ENCODE assay signal across 2 cellular contexts in the genomic region with DNA sequence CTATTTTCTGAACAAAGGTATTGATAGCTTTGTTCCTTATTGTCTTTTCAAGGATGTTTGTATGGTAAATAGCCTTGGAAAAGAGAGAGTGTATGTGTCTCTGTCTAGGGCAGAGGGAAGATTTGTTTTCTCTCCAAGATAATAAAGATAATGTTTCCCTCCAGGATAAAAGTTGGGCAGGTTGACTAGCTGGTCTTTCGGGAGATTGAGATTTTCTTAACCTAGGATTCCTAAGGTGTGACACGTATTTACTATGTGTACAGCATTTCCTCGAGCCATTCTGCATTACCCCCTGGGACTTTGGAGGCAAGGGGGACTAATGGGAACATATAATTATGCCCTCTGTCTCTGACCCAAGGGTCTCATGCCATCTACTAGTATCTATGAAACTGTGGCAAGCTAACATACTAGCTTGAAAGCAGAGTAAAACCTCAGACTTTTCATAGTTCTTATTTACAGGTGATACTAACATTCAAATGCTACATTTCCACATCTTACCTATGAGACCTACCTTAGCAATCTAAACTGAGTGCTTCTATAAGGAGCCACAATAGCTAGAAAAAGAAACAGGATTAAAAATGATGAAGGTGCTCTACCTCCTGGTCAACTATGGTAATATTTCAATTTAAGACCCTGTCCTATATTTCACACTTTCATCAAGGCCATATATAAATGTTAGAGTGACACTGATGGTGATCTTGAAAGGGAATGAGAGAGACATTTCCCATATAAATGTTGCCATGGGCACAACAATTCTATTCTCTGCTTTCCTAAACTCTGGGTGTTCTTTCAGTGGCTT.
TF ChIP-seq lines count a peak whose summit lies in the region.

No MANE protein-coding gene starts in this region.

TF ChIP-seq in HEK293, 187 proteins besides CTCF, POLR2A, EP300 and RAD21:
- TF ChIP-seq BCL11B (tag by site-specific recombination; IDR thresholded peaks at IDR 0.05; ENCODE audit: low read depth) (no peak), REPIN1 (tag by site-specific recombination; IDR thresholded peaks at IDR 0.05; ENCODE audit: low read depth) (no peak), PRDM1 (tag by site-specific recombination; IDR thresholded peaks at IDR 0.05) (no peak), ZNF335 (tag by site-specific recombination; conservative IDR thresholded peaks at IDR 0.05) (0 out of 2 replicates have a peak, but pooled peaks have one; percentile 11)
TF ChIP-seq in HEK293: peak in this region for 1.

TF ChIP-seq in GM12878, 131 proteins besides CTCF, POLR2A, EP300 and RAD21:
- TF ChIP-seq SPI1 (IDR thresholded peaks at IDR 0.05; ENCODE audit: borderline replicate concordance, insufficient read depth, low read depth, low read length) (no peak), RELA (IDR thresholded peaks at IDR 0.05; ENCODE audit: borderline replicate concordance, partially characterized antibody) (no peak), POLR2AphosphoS2 (IDR thresholded peaks at IDR 0.05; ENCODE audit: low read depth, low read length) (no peak), ASH2L (IDR thresholded peaks at IDR 0.05; ENCODE audit: borderline replicate concordance, low read depth) (no peak), ZZZ3 (IDR thresholded peaks at IDR 0.05; ENCODE audit: control insufficient read depth, insufficient read length, low read depth) (no peak), MXI1 (IDR thresholded peaks at IDR 0.05; ENCODE audit: low read depth, low read length) (no peak), RBBP5 (conservative IDR thresholded peaks at IDR 0.05) (no peak), IKZF1 (conservative IDR thresholded peaks at IDR 0.05) (no peak), EZH2 (IDR thresholded peaks at IDR 0.05; ENCODE audit: borderline replicate concordance, control insufficient read depth, low read depth, low read length) (no peak), HDGF (IDR thresholded peaks at IDR 0.05) (no peak), SREBF1 (IDR thresholded peaks at IDR 0.05; ENCODE audit: low read length) (no peak), NRF1 (conservative IDR thresholded peaks at IDR 0.05; ENCODE audit: low read depth, low read length) (no peak)
- TF ChIP-seq, protein P1, sequence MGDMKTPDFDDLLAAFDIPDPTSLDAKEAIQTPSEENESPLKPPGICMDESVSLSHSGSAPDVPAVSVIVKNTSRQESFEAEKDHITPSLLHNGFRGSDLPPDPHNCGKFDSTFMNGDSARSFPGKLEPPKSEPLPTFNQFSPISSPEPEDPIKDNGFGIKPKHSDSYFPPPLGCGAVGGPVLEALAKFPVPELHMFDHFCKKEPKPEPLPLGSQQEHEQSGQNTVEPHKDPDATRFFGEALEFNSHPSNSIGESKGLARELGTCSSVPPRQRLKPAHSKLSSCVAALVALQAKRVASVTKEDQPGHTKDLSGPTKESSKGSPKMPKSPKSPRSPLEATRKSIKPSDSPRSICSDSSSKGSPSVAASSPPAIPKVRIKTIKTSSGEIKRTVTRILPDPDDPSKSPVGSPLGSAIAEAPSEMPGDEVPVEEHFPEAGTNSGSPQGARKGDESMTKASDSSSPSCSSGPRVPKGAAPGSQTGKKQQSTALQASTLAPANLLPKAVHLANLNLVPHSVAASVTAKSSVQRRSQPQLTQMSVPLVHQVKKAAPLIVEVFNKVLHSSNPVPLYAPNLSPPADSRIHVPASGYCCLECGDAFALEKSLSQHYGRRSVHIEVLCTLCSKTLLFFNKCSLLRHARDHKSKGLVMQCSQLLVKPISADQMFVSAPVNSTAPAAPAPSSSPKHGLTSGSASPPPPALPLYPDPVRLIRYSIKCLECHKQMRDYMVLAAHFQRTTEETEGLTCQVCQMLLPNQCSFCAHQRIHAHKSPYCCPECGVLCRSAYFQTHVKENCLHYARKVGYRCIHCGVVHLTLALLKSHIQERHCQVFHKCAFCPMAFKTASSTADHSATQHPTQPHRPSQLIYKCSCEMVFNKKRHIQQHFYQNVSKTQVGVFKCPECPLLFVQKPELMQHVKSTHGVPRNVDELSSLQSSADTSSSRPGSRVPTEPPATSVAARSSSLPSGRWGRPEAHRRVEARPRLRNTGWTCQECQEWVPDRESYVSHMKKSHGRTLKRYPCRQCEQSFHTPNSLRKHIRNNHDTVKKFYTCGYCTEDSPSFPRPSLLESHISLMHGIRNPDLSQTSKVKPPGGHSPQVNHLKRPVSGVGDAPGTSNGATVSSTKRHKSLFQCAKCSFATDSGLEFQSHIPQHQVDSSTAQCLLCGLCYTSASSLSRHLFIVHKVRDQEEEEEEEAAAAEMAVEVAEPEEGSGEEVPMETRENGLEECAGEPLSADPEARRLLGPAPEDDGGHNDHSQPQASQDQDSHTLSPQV (IDR thresholded peaks at IDR 0.05), result no peak
- TF ChIP-seq, protein P2, sequence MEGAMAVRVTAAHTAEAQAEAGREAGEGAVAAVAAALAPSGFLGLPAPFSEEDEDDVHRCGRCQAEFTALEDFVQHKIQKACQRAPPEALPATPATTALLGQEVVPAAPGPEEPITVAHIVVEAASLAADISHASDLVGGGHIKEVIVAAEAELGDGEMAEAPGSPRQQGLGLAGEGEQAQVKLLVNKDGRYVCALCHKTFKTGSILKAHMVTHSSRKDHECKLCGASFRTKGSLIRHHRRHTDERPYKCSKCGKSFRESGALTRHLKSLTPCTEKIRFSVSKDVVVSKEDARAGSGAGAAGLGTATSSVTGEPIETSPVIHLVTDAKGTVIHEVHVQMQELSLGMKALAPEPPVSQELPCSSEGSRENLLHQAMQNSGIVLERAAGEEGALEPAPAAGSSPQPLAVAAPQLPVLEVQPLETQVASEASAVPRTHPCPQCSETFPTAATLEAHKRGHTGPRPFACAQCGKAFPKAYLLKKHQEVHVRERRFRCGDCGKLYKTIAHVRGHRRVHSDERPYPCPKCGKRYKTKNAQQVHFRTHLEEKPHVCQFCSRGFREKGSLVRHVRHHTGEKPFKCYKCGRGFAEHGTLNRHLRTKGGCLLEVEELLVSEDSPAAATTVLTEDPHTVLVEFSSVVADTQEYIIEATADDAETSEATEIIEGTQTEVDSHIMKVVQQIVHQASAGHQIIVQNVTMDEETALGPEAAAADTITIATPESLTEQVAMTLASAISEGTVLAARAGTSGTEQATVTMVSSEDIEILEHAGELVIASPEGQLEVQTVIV (IDR thresholded peaks at IDR 0.05; ENCODE audit: borderline replicate concordance, partially characterized antibody), result no peak
- TF ChIP-seq, protein P3, sequence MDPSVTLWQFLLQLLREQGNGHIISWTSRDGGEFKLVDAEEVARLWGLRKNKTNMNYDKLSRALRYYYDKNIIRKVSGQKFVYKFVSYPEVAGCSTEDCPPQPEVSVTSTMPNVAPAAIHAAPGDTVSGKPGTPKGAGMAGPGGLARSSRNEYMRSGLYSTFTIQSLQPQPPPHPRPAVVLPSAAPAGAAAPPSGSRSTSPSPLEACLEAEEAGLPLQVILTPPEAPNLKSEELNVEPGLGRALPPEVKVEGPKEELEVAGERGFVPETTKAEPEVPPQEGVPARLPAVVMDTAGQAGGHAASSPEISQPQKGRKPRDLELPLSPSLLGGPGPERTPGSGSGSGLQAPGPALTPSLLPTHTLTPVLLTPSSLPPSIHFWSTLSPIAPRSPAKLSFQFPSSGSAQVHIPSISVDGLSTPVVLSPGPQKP (IDR thresholded peaks at IDR 0.05; ENCODE audit: low read depth, low read length), result no peak
- TF ChIP-seq, protein P4, sequence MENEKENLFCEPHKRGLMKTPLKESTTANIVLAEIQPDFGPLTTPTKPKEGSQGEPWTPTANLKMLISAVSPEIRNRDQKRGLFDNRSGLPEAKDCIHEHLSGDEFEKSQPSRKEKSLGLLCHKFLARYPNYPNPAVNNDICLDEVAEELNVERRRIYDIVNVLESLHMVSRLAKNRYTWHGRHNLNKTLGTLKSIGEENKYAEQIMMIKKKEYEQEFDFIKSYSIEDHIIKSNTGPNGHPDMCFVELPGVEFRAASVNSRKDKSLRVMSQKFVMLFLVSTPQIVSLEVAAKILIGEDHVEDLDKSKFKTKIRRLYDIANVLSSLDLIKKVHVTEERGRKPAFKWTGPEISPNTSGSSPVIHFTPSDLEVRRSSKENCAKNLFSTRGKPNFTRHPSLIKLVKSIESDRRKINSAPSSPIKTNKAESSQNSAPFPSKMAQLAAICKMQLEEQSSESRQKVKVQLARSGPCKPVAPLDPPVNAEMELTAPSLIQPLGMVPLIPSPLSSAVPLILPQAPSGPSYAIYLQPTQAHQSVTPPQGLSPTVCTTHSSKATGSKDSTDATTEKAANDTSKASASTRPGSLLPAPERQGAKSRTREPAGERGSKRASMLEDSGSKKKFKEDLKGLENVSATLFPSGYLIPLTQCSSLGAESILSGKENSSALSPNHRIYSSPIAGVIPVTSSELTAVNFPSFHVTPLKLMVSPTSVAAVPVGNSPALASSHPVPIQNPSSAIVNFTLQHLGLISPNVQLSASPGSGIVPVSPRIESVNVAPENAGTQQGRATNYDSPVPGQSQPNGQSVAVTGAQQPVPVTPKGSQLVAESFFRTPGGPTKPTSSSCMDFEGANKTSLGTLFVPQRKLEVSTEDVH (IDR thresholded peaks at IDR 0.05; ENCODE audit: low read depth, partially characterized antibody), result no peak
TF ChIP-seq in GM12878: peak in this region for 0.
